In the genomic region with DNA sequence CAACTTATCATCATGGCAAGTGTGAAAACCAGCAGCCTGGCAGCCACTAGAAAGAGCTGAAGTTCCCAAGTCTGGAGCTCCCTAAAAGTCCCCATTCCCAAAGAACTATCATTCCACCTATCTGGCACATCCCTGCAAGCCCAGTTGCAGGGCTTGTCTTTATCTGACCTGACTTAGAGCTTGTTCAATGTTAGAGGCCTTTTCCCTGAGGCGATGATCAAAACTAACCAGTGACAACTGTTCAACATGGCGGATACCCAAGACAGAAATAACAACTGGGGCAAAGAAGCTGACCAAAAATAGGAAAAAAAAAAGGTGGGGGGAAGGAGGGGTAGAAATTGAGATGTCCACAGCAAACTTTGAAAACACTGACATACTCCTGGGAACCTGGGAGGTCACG, we compare ENCODE assay signal across 15 cellular contexts. TPM values are rescaled to one million over a fixed set of nuclear protein-coding genes. Genes with fewer than 3 reads are reported as not detected.
"Had no signal": no experiment of that assay in that cellular context is flagged by ENCODE, and none has a peak within 500 bp of the region (broad histone marks: within the 10 kb centered on the region; RNA-seq: fewer than 3 reads in every experiment).

No MANE protein-coding gene starts in this region.

- H3K9me3 ChIP-seq: esophagus muscularis mucosa, left lung, neutrophil, right lobe of liver had no signal

- ATAC-seq: left lung, right lobe of liver had no signal

- DNase-seq: activated B cell treated with CpG ODN at 0.5 μM for 24 hours; activated CD4-positive, alpha-beta T cell treated with anti-CD3 and anti-CD28 coated beads, Interleukin-2, amount 10 ng/mL, durations not matched to agents 7 days and 5 days; activated effector memory CD4-positive, alpha-beta T cell treated with anti-CD3 and anti-CD28 coated beads, Interleukin-2, amount 50 U/mL, for 16 hours; activated T-cell treated with anti-CD3 and anti-CD28 coated beads, Interleukin-2, amount 50 U/mL, for 1 hour; dorsolateral prefrontal cortex; left lung; posterior cingulate gyrus; right lobe of liver; stimulated activated CD4-positive, alpha-beta T cell treated with anti-CD3 and anti-CD28 coated beads, Interleukin-12 subunit alpha, Interleukin-12 subunit beta, amount 100 ng/mL, for 4 hours; stimulated activated naive CD4-positive, alpha-beta T cell; substantia nigra; trophoblast cell had no signal

- H3K27ac ChIP-seq: esophagus muscularis mucosa, left lung, neutrophil, right lobe of liver had no signal

- H3K27me3 ChIP-seq: dorsolateral prefrontal cortex, esophagus muscularis mucosa, left lung, neutrophil, right lobe of liver had no signal

- H3K4me1 ChIP-seq: left lung, right lobe of liver had no signal

- H3K4me3 ChIP-seq: dorsolateral prefrontal cortex, esophagus muscularis mucosa, left lung, right lobe of liver had no signal

RNA-seq across cellular contexts. Expression of gene RNU4ATAC, which starts 24.5 kb away (rescaled TPM):
- total RNA-seq: activated B cell treated with CpG ODN at 0.5 μM for 24 hours; activated CD4-positive, alpha-beta T cell treated with anti-CD3 and anti-CD28 coated beads, Interleukin-2, amount 10 ng/mL, durations not matched to agents 7 days and 5 days; chondrocyte; esophagus muscularis mucosa; left lung; right lobe of liver had no signal
